Comparison of ENCODE assay signal across 8 cellular contexts in the genomic region with DNA sequence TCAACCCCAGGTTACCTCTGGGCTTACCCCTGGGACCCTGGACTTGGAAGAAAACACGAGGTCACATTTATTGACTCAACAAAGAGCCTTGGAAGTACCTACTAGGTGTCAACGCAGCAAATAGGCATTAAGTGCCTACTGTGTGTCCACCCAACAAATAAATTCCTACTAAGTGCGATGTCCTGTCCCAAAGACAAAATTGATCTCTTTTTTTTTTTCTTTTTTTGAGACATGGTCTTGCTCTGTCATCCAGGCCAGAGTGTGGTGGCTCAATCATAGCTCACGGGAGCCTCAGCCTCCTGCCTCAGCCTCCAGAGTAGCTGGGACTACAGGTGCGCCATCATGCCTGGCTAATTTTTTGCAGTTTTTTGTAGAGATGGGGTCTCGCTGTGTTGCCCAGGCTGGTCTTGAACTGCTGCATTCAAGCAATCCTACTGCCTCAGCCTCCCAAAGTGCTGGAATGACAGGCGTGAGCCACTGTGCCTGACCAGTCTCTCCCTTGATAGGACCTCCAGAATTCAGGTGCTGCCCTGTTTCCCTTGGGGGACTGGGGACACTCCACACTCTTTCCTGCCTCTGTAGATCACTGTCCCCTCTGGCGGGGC. TPM values are rescaled to one million over a fixed set of nuclear protein-coding genes. Genes with fewer than 3 reads are reported as not detected.
DNase-seq lines count a peak whose midpoint lies in the region; ATAC-seq, FAIRE-seq and TF ChIP-seq lines count a peak whose summit lies in the region.

No MANE protein-coding gene starts in this region.

- no peak for TF ChIP-seq CTCF in astrocyte of the cerebellum (IDR thresholded peaks at IDR 0.05; ENCODE audit: low read depth, low read length, missing control alignments)
- no peak for TF ChIP-seq CTCF in right lobe of liver (IDR thresholded peaks at IDR 0.05)
- no peak for TF ChIP-seq CTCF in type B pancreatic cell (conservative IDR thresholded peaks at IDR 0.05)

- DNase-seq in activated T-cell treated with anti-CD3 and anti-CD28 coated beads, Interleukin-2, amount 50 U/mL, for 72 hours = no peak
- no peak for DNase-seq in activated T-cell treated with anti-CD3 and anti-CD28 coated beads for 4 hours
- no peak for DNase-seq in astrocyte of the cerebellum (ENCODE audit: low read depth)
- no peak for DNase-seq in right lobe of liver
- DNase-seq in type B pancreatic cell (ENCODE audit: extremely low spot score, unreplicated experiment) = no peak
- no peak for DNase-seq in NCI-H2227 treated with DMSO at 0.1 percent for 48 hours (lab: John Stamatoyannopoulos, UW)
- no peak for DNase-seq in dedifferentiated amniotic fluid mesenchymal stem cell (ENCODE audit: extremely low spot score)
- DNase-seq in GM12891 (ENCODE audit: insufficient read length, low spot score) = no peak

- no peaks in the 10 kb centered on the region for H3K27me3 ChIP-seq in right lobe of liver

- intact Hi-C loops in right lobe of liver (cut with DNase I) = no loop called here

- no peaks in the 10 kb centered on the region for H3K36me3 ChIP-seq in right lobe of liver

- ATAC-seq in activated T-cell treated with anti-CD3 and anti-CD28 coated beads, Interleukin-2, amount 50 U/mL, for 72 hours (replicated peaks in 1 of 2) = no peak
- no peak for ATAC-seq in right lobe of liver

- no peaks in the 10 kb centered on the region for H3K9me3 ChIP-seq in right lobe of liver

- H3K27ac Mint-ChIP-seq in activated T-cell treated with anti-CD3 and anti-CD28 coated beads, Interleukin-2, amount 50 U/mL, for 72 hours = no peak overlapping the region
- peak overlapping the region; percentile 78 for H3K27ac Mint-ChIP-seq in type B pancreatic cell

- peak overlapping the region; percentile 46 to 85 (median 71) for H3K27ac ChIP-seq in right lobe of liver

- WGBS in right lobe of liver (ENCODE audit: insufficient coverage, low coverage, low lambda C conversion rate, missing lambda C conversion rate) = 77% methylated on average over 6 of the region's 8 CpGs

- in situ Hi-C loops in astrocyte of the cerebellum (cut with HindIII; ENCODE audit: low sequenced_read_pairs) = no loop called here

- H3K4me3 Mint-ChIP-seq in activated T-cell treated with anti-CD3 and anti-CD28 coated beads, Interleukin-2, amount 50 U/mL, for 72 hours = peak overlapping the region; percentile 93
- peak overlapping the region; percentile 79 for H3K4me3 Mint-ChIP-seq in type B pancreatic cell

- H3K27me3 Mint-ChIP-seq in activated T-cell treated with anti-CD3 and anti-CD28 coated beads, Interleukin-2, amount 50 U/mL, for 72 hours (ENCODE audit: low read depth) = no peaks in the 10 kb centered on the region
- H3K27me3 Mint-ChIP-seq in type B pancreatic cell = no peaks in the 10 kb centered on the region

- no peak for FAIRE-seq in GM12891 (lab: Jason Lieb, UNC)

- H3K4me3 ChIP-seq in astrocyte of the cerebellum (ENCODE audit: low read depth, low read length) = peak overlapping the region; percentile 82
- H3K4me3 ChIP-seq in right lobe of liver = peak overlapping the region; percentile 65 to 81 (median 67)

- H3K4me1 Mint-ChIP-seq in activated T-cell treated with anti-CD3 and anti-CD28 coated beads, Interleukin-2, amount 50 U/mL, for 72 hours (ENCODE audit: low read depth) = peaks cover 31% of the 10 kb centered on the region
- peaks cover 13% of the 10 kb centered on the region for H3K4me1 Mint-ChIP-seq in type B pancreatic cell (ENCODE audit: unreplicated experiment)

- peaks cover 0 to 19% (median 5%) of the 10 kb centered on the region in 4 donors for H3K4me1 ChIP-seq in right lobe of liver

- no peaks in the 10 kb centered on the region for H3K9me3 Mint-ChIP-seq in activated T-cell treated with anti-CD3 and anti-CD28 coated beads, Interleukin-2, amount 50 U/mL, for 72 hours
- no peaks in the 10 kb centered on the region for H3K9me3 Mint-ChIP-seq in type B pancreatic cell

- TF ChIP-seq POLR2A in right lobe of liver (IDR thresholded peaks at IDR 0.05) (no peak), GM12891 (IDR thresholded peaks at IDR 0.05; ENCODE audit: low read depth, low read length) (no peak)

- peaks cover 0 to 2% of the 10 kb centered on the region in 2 donors for H3K36me3 Mint-ChIP-seq in activated T-cell treated with anti-CD3 and anti-CD28 coated beads, Interleukin-2, amount 50 U/mL, for 72 hours (ENCODE audit: insufficient read depth in 2 of 2)
- no peaks in the 10 kb centered on the region for H3K36me3 Mint-ChIP-seq in type B pancreatic cell

TF ChIP-seq in GM12891, 5 proteins besides CTCF, POLR2A, EP300 and RAD21:
- TF ChIP-seq PAX5 (IDR thresholded peaks at IDR 0.05; ENCODE audit: insufficient read depth, low read length, severe bottlenecking) (no peak), TAF1 (IDR thresholded peaks at IDR 0.05; ENCODE audit: low read depth, low read length) (no peak), POLR2AphosphoS5 (IDR thresholded peaks at IDR 0.05; ENCODE audit: low read depth, low read length) (no peak), SPI1 (IDR thresholded peaks at IDR 0.05; ENCODE audit: low read depth, low read length) (no peak), POU2F2 (IDR thresholded peaks at IDR 0.05; ENCODE audit: low read depth, low read length) (no peak)

RNA-seq across cellular contexts. Expression of a gene that starts 0.6 kb away (rescaled TPM):
- 10 to 100 TPM; 11.5 to 11.6 TPM for total RNA-seq in activated T-cell treated with anti-CD3 and anti-CD28 coated beads, Interleukin-2, amount 50 U/mL, for 72 hours
- 1 to 10 TPM; 1.7 to 6.6 (median 4.1) TPM for total RNA-seq in right lobe of liver
- total RNA-seq in type B pancreatic cell (ENCODE audit: low replicate concordance) = 8.0 and 23.3 TPM in 2 replicates
- polyA plus RNA-seq in GM12891 (2012; ENCODE audit: low read depth, missing spikeins) = 7.8 TPM

RNA-seq across cellular contexts. Expression of a gene that starts 20.3 kb away (rescaled TPM):
- 10 to 100 TPM; 83.2 to 93.6 TPM for total RNA-seq in activated T-cell treated with anti-CD3 and anti-CD28 coated beads, Interleukin-2, amount 50 U/mL, for 72 hours
- total RNA-seq in right lobe of liver (100 to 1,000 TPM in 1 of 6 experiments, 10 to 100 TPM in 5; 33.7 to 109 (median 38.2) TPM), type B pancreatic cell (ENCODE audit: low replicate concordance) (67.3 and 68.0 TPM in 2 replicates)
- polyA plus RNA-seq in GM12891 (2012; ENCODE audit: low read depth, missing spikeins) = 102 TPM

RNA-seq across cellular contexts. Expression of a gene that starts 37.0 kb away (rescaled TPM):
- total RNA-seq in activated T-cell treated with anti-CD3 and anti-CD28 coated beads, Interleukin-2, amount 50 U/mL, for 72 hours = 100 to 1,000 TPM; 294 to 304 TPM
- total RNA-seq in right lobe of liver = 10 to 100 TPM; 12.6 to 37.3 (median 24.4) TPM
- 85.0 and 167 TPM in 2 replicates for total RNA-seq in type B pancreatic cell (ENCODE audit: low replicate concordance)
- polyA plus RNA-seq in GM12891 (2012; ENCODE audit: low read depth, missing spikeins) = 76.2 TPM

RNA-seq across cellular contexts. Expression of a gene that starts 39.2 kb away (rescaled TPM):
- 10 to 100 TPM; 20.7 to 40.1 TPM for total RNA-seq in activated T-cell treated with anti-CD3 and anti-CD28 coated beads, Interleukin-2, amount 50 U/mL, for 72 hours
- total RNA-seq in right lobe of liver (100 to 1,000 TPM in 1 of 6 experiments, 10 to 100 TPM in 4, 1 to 10 TPM in 1; 4.6 to 186 (median 38.5) TPM), type B pancreatic cell (ENCODE audit: low replicate concordance) (3.3 and 3.6 TPM in 2 replicates)
- 55.2 TPM for polyA plus RNA-seq in GM12891 (2012; ENCODE audit: low read depth, missing spikeins)

RNA-seq across cellular contexts. Expression of a gene that starts 55.0 kb away (rescaled TPM):
- total RNA-seq in activated T-cell treated with anti-CD3 and anti-CD28 coated beads, Interleukin-2, amount 50 U/mL, for 72 hours = 1 to 10 TPM; 1.5 to 1.9 TPM
- 1 to 10 TPM in 1 of 6 experiments, under 1 TPM in 2, not detected in 3; 0.62 to 1.6 (median 0.80) TPM for total RNA-seq in right lobe of liver
- total RNA-seq in type B pancreatic cell (ENCODE audit: low replicate concordance) = 2.8 and 5.3 TPM in 2 replicates
- 0.77 TPM for polyA plus RNA-seq in GM12891 (2012; ENCODE audit: low read depth, missing spikeins)
